Comparison of ENCODE assay signal across 25 cellular contexts in the genomic region with DNA sequence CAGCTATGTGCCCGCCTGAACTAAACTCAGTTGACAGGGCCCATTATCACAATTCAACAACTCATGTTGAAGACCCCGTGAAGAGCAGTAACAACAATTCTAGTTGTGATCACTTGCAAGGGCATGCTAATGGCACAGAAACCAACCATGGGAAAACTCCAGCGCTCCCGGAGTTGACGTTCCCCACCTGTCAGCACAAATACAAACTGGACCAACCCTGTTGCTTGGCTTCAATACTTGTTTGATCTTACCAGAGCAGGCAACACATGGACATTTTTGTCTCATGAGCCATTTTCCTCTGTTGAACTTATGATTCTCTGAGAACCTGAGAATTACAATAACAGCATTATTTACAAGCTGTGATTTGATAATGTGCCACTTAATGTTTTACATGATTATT.
DNase-seq lines count a peak whose midpoint lies in the region; ATAC-seq and TF ChIP-seq lines count a peak whose summit lies in the region.
"Had no signal": no experiment of that assay in that cellular context is flagged by ENCODE, and none has a peak within 500 bp of the region (broad histone marks: within the 10 kb centered on the region; RNA-seq: fewer than 3 reads in every experiment).

No MANE protein-coding gene starts in this region.

- no peaks in the 10 kb centered on the region for H3K9me3 ChIP-seq in SK-N-SH
- H3K9me3 ChIP-seq: breast epithelium, SJSA1, upper lobe of left lung had no signal

- POLR2A ChIA-PET in SK-N-SH (lab: Yijun Ruan, JAX) = no interaction called here

- TF ChIP-seq CTCF in SK-N-SH (IDR thresholded peaks at IDR 0.05) (no peak), astrocyte of the spinal cord (IDR thresholded peaks at IDR 0.05; ENCODE audit: low read depth, low read length) (no peak), fibroblast of mammary gland (conservative IDR thresholded peaks at IDR 0.05; ENCODE audit: control insufficient read depth, insufficient read depth, low read depth, low read length) (no peak)

- DNase-seq in SK-N-SH (no peak), astrocyte of the spinal cord (ENCODE audit: low read depth, low spot score) (peak; percentile 43), fibroblast of mammary gland (ENCODE audit: low read depth) (peak; percentile 42), retina (peak; percentile 74), DMS53 (lab: John Stamatoyannopoulos, UW) (no peak), HK-2 (ENCODE audit: unreplicated experiment) (no peak), iPS-NIHi11 (ENCODE audit: low spot score) (no peak)
- DNase-seq: activated CD4-positive, alpha-beta T cell treated with anti-CD3 and anti-CD28 coated beads, Interleukin-2, amount 50 U/mL, for 1 hour; activated naive CD8-positive, alpha-beta T cell treated with anti-CD3 and anti-CD28 coated beads, Interleukin-2, amount 10 ng/mL, durations not matched to agents 7 days and 5 days; erythroblast; left colon; naive B cell; NCI-H1105 treated with DMSO at 0.1 percent for 48 hours; NCI-H2081 treated with DMSO at 0.1 percent for 48 hours; NCI-H510A treated with DMSO at 0.1 percent for 48 hours; occipital lobe; right cardiac atrium; stimulated activated CD8-positive, alpha-beta memory T cell treated with anti-CD3 and anti-CD28 coated beads, Interleukin-4, amount 100 ng/mL, for 48 hours; T-helper 2 cell; upper lobe of left lung had no signal

- 98% methylated on average over 5 of the region's 5 CpGs for WGBS in SK-N-SH (ENCODE audit: low lambda C conversion rate)

- CTCF ChIA-PET in SK-N-SH (lab: Yijun Ruan, JAX) = interaction anchor here (0.8 to 16.7 kb wide), 3 partner anchors 8 to 462 kb away, joined by 3 to 1068 read pairs (median 104); no protein-coding TSS in a partner anchor

- no peak for TF ChIP-seq RAD21 in SK-N-SH (IDR thresholded peaks at IDR 0.05; ENCODE audit: low read length)

- no peak overlapping the region for H3K9ac ChIP-seq in SK-N-SH

- TF ChIP-seq EP300 in SK-N-SH (IDR thresholded peaks at IDR 0.05; ENCODE audit: borderline replicate concordance in 1 of 2, low read depth in 1 of 2, low read length in 1 of 2) = no peak

- no peak overlapping the region for H2AFZ ChIP-seq in SK-N-SH (ENCODE audit: low read depth)

- H3K4me2 ChIP-seq in SK-N-SH = 0 out of 2 replicates have a peak overlapping the region, but pooled peaks have one; percentile 7

- no peaks in the 10 kb centered on the region for H3K36me3 ChIP-seq in SK-N-SH (replicated peaks in 1 of 2; ENCODE audit: control insufficient read depth in 1 of 2, insufficient read depth in 2 of 2, low read length in 1 of 2)
- H3K36me3 ChIP-seq: breast epithelium, SJSA1, upper lobe of left lung had no signal

- no peak for ATAC-seq in SK-N-SH treated with all-trans-retinoic acid at 6 μM for 48 hours
- ATAC-seq: Panc1 had no signal

- H3F3A ChIP-seq in SK-N-SH (replicated peaks; ENCODE audit: insufficient read depth) = no peaks in the 10 kb centered on the region

- no peak overlapping the region for H3K27ac ChIP-seq in SK-N-SH (ENCODE audit: low read depth in 2 of 2, low read length in 1 of 2)
- H3K27ac ChIP-seq: 22Rv1, breast epithelium, SJSA1, upper lobe of left lung had no signal

- H3K27me3 ChIP-seq in SK-N-SH (ENCODE audit: insufficient read depth) = no peaks in the 10 kb centered on the region
- H3K27me3 ChIP-seq: breast epithelium, SJSA1, upper lobe of left lung had no signal

- no peaks in the 10 kb centered on the region for H4K20me1 ChIP-seq in SK-N-SH (ENCODE audit: insufficient read depth)

- no peaks in the 10 kb centered on the region for H3K9me2 ChIP-seq in SK-N-SH

- no peaks in the 10 kb centered on the region for H3K79me2 ChIP-seq in SK-N-SH (ENCODE audit: insufficient read depth)

- H3K4me1 ChIP-seq in SK-N-SH (ENCODE audit: control insufficient read depth in 1 of 2, insufficient read depth in 2 of 2, low read depth in 1 of 2, low read length in 1 of 2) = peaks cover 14 to 15% of the 10 kb centered on the region in 2 experiments
- H3K4me1 ChIP-seq: breast epithelium, upper lobe of left lung had no signal

- no peak overlapping the region for H3K4me3 ChIP-seq in SK-N-SH (ENCODE audit: low read depth in 2 of 2, low read length in 1 of 2)
- H3K4me3 ChIP-seq in astrocyte of the spinal cord (ENCODE audit: low read depth, low read length) = no peak overlapping the region
- H3K4me3 ChIP-seq in fibroblast of mammary gland (ENCODE audit: control insufficient read depth, low read depth, low read length) = no peak overlapping the region
- H3K4me3 ChIP-seq: breast epithelium, SJSA1, upper lobe of left lung had no signal

- in situ Hi-C loops in astrocyte of the spinal cord (cut with HindIII; ENCODE audit: low sequenced_read_pairs) = no loop called here

TF ChIP-seq in SK-N-SH, 30 proteins besides CTCF, POLR2A, EP300 and RAD21 (continues in another document):
- TF ChIP-seq RFX5 (IDR thresholded peaks at IDR 0.05; ENCODE audit: low read length) (no peak), SIN3A (IDR thresholded peaks at IDR 0.05; ENCODE audit: borderline replicate concordance, low read depth, low read length) (no peak), MXI1 (IDR thresholded peaks at IDR 0.05; ENCODE audit: low read depth, low read length) (no peak), EZH2phosphoT487 (IDR thresholded peaks at IDR 0.05; ENCODE audit: borderline replicate concordance, low read depth) (no peak)
- TF ChIP-seq, protein P1, sequence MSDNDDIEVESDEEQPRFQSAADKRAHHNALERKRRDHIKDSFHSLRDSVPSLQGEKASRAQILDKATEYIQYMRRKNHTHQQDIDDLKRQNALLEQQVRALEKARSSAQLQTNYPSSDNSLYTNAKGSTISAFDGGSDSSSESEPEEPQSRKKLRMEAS (IDR thresholded peaks at IDR 0.05; ENCODE audit: low read depth) = no peak
- TF ChIP-seq, protein P2, sequence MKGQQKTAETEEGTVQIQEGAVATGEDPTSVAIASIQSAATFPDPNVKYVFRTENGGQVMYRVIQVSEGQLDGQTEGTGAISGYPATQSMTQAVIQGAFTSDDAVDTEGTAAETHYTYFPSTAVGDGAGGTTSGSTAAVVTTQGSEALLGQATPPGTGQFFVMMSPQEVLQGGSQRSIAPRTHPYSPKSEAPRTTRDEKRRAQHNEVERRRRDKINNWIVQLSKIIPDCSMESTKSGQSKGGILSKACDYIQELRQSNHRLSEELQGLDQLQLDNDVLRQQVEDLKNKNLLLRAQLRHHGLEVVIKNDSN (IDR thresholded peaks at IDR 0.05; ENCODE audit: borderline replicate concordance, low read depth) = no peak

TF ChIP-seq in SK-N-SH treated with all-trans-retinoic acid at 6 μM for 48 hours, 23 proteins besides CTCF, POLR2A, EP300 and RAD21 (continues in another document):
- TF ChIP-seq, protein P3, sequence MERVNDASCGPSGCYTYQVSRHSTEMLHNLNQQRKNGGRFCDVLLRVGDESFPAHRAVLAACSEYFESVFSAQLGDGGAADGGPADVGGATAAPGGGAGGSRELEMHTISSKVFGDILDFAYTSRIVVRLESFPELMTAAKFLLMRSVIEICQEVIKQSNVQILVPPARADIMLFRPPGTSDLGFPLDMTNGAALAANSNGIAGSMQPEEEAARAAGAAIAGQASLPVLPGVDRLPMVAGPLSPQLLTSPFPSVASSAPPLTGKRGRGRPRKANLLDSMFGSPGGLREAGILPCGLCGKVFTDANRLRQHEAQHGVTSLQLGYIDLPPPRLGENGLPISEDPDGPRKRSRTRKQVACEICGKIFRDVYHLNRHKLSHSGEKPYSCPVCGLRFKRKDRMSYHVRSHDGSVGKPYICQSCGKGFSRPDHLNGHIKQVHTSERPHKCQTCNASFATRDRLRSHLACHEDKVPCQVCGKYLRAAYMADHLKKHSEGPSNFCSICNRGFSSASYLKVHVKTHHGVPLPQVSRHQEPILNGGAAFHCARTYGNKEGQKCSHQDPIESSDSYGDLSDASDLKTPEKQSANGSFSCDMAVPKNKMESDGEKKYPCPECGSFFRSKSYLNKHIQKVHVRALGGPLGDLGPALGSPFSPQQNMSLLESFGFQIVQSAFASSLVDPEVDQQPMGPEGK (CRISPR knock-in tag; IDR thresholded peaks at IDR 0.05; ENCODE audit: borderline replicate concordance) = no peak
- TF ChIP-seq BACH2 (CRISPR knock-in tag; IDR thresholded peaks at IDR 0.05; ENCODE audit: borderline replicate concordance) (no peak), ZC3H10 (CRISPR knock-in tag; IDR thresholded peaks at IDR 0.05) (no peak), SNAI2 (CRISPR knock-in tag; IDR thresholded peaks at IDR 0.05) (no peak), TSHZ2 (CRISPR knock-in tag; IDR thresholded peaks at IDR 0.05) (no peak)

Comparison
In these comparisons a context has a peak if more than half of its experiments do, and no peak if none do; other contexts are left out.
1. DNase-seq: peak in astrocyte of the spinal cord (single experiment), fibroblast of mammary gland (single experiment) and retina (single experiment); none in SK-N-SH (single experiment), DMS53 (single experiment), HK-2 (single experiment) and iPS-NIHi11 (single experiment).